Comparison of ENCODE assay signal across 1 cellular context in the genomic region with DNA sequence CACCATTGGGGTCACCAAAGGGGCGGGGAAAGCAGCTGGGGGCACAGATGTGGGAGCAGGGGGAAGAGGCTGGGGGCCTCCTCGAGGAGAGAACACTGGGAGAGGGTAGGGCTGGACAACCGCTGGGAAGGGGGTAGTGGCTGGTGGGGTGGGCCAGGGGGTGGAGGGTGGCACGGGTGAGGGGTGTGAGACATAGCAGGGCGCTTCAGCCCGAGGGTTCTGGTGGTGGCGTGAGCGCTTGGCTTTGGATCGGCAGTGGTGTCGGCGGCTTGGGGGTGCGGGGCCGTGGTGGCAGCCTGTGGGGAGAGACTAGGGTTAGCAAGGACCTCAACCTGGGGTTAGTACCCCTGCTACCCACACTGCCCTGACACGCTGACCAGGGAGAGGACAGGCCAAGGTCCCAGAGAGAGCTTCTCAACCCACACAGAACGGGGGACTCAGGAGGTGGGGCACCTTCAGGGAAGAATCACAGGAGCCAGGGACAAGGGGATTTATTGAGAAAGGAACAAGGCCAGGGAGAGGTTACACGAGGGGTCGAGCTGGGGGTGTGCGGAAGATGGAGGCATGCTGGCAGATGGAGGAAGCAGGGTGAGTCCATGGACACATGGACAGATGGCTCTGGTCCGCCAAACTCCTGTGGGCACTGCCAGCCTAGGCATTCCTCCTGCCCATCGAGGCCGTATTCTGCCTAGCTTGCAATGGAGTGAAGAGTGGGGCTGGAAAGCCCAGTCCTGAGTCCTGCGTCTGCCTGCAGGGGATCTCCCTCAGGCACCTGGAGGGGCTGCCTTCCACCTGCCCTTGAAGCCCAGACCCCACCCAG.
TF ChIP-seq lines count a peak whose summit lies in the region.

No MANE protein-coding gene starts in this region.

TF ChIP-seq in HepG2, 621 proteins besides CTCF, POLR2A, EP300 and RAD21:
- TF ChIP-seq ZNF556 (CRISPR knock-in tag; IDR thresholded peaks at IDR 0.05; ENCODE audit: borderline replicate concordance) (no peak), POLR2AphosphoS2 (IDR thresholded peaks at IDR 0.05; ENCODE audit: low read depth, low read length) (0 out of 2 replicates have a peak, but pooled peaks have one; percentile 22)
